Comparison of ENCODE assay signal across 1 cellular context in the genomic region with DNA sequence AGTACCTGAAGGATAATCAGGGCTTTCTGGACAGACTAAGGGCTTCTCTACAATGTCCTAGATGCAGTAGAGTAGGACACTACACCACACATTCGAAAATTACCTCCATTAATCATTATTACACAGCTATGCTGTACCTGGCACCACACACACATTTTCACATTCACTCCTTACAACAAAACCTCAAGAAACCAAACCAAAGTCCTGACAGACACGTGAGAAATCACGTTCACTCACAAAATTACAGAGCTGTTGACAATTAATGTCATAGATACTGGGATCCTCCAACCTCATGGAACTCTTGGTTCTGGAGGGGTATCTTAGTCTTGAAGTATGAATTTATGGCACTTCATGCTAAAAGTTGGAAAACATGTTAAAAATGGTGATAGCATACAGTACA.
TF ChIP-seq lines count a peak whose summit lies in the region.

No MANE protein-coding gene starts in this region.

TF ChIP-seq in GM12878, 131 proteins besides CTCF, POLR2A, EP300 and RAD21:
- TF ChIP-seq TCF3 (IDR thresholded peaks at IDR 0.05; ENCODE audit: borderline replicate concordance, insufficient read depth, low read depth, low read length) = no peak
- TF ChIP-seq, protein P1, sequence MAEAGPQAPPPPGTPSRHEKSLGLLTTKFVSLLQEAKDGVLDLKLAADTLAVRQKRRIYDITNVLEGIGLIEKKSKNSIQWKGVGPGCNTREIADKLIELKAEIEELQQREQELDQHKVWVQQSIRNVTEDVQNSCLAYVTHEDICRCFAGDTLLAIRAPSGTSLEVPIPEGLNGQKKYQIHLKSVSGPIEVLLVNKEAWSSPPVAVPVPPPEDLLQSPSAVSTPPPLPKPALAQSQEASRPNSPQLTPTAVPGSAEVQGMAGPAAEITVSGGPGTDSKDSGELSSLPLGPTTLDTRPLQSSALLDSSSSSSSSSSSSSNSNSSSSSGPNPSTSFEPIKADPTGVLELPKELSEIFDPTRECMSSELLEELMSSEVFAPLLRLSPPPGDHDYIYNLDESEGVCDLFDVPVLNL (IDR thresholded peaks at IDR 0.05; ENCODE audit: low read depth, low read length) = no peak
- no peak for TF ChIP-seq NFXL1 (IDR thresholded peaks at IDR 0.05; ENCODE audit: borderline replicate concordance)
- peak; percentile 18; the same call in 1 of the 2 replicates for TF ChIP-seq RUNX3 (IDR thresholded peaks at IDR 0.05; ENCODE audit: low read length)
- peak; percentile 72 to 75 for TF ChIP-seq BHLHE40 (IDR thresholded peaks at IDR 0.05; ENCODE audit: borderline replicate concordance in 1 of 2, low read depth in 2 of 2, low read length in 1 of 2)
- TF ChIP-seq, protein P2, sequence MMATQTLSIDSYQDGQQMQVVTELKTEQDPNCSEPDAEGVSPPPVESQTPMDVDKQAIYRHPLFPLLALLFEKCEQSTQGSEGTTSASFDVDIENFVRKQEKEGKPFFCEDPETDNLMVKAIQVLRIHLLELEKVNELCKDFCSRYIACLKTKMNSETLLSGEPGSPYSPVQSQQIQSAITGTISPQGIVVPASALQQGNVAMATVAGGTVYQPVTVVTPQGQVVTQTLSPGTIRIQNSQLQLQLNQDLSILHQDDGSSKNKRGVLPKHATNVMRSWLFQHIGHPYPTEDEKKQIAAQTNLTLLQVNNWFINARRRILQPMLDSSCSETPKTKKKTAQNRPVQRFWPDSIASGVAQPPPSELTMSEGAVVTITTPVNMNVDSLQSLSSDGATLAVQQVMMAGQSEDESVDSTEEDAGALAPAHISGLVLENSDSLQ (IDR thresholded peaks at IDR 0.05) = peak; percentile 40; the same call in 1 of the 2 replicates
TF ChIP-seq in GM12878: peak in this region for 3.
